ENCODE assay signal across 21 cellular contexts in genomic region chr6:112560651-112561050, GRCh38.
DNase-seq lines count a peak whose midpoint lies in the region; ATAC-seq and TF ChIP-seq lines count a peak whose summit lies in the region.
"Had no signal": no experiment of that assay in that cellular context is flagged by ENCODE, and none has a peak within 500 bp of the region (broad histone marks: within the 10 kb centered on the region; RNA-seq: fewer than 3 reads in every experiment).

No MANE protein-coding gene starts in this region.

- no peaks in the 10 kb centered on the region for H3K27me3 ChIP-seq in hepatocyte
- H3K27me3 ChIP-seq: body of pancreas, Peyer's patch, tibial artery had no signal

- no peak overlapping the region for H3K4me2 ChIP-seq in hepatocyte

- H3K9me2 ChIP-seq in hepatocyte (replicated peaks; ENCODE audit: insufficient read depth), result no peaks in the 10 kb centered on the region

- no peaks in the 10 kb centered on the region for H3K36me3 ChIP-seq in hepatocyte (replicated peaks; ENCODE audit: insufficient read depth, low read depth)
- H3K36me3 ChIP-seq: Peyer's patch, tibial artery had no signal

- ATAC-seq in GM21390 (IDR thresholded peaks at IDR 0.05; ENCODE audit: unreplicated experiment) (no peak), HG03108 (IDR thresholded peaks at IDR 0.05; ENCODE audit: unreplicated experiment) (no peak), HG03378 (IDR thresholded peaks at IDR 0.05; ENCODE audit: unreplicated experiment) (no peak)
- ATAC-seq: body of pancreas, left cardiac atrium, T-helper 17 cell had no signal

- no peak overlapping the region for H3K27ac ChIP-seq in hepatocyte
- H3K27ac ChIP-seq: body of pancreas, GM23248, Peyer's patch, tibial artery had no signal

- H3K4me1 ChIP-seq in hepatocyte (ENCODE audit: insufficient read depth), result peaks cover 12% of the 10 kb centered on the region
- H3K4me1 ChIP-seq: body of pancreas, Peyer's patch had no signal

- TF ChIP-seq CTCF in LNCaP clone FGC (IDR thresholded peaks at IDR 0.05; ENCODE audit: control insufficient read depth, extremely low read depth, insufficient read depth) (no peak), hepatocyte (IDR thresholded peaks at IDR 0.05; ENCODE audit: poor library complexity) (peak; percentile 7)

- H4K20me1 ChIP-seq in hepatocyte (ENCODE audit: insufficient read depth, poor library complexity, severe bottlenecking), result no peaks in the 10 kb centered on the region

- DNase-seq in DMS53 (lab: John Stamatoyannopoulos, UW) (peak; percentile 1), DMS53 treated with DMSO at 0.1 percent for 48 hours (lab: John Stamatoyannopoulos, UW; ENCODE audit: unreplicated experiment) (no peak), LNCaP clone FGC (ENCODE audit: low read depth) (peak; percentile 3), SK-N-DZ (ENCODE audit: low spot score) (peak; percentile 18), hepatocyte (ENCODE audit: low spot score) (no peak)
- DNase-seq: 8988T; activated CD4-positive, alpha-beta T cell treated with anti-CD3 and anti-CD28 coated beads, Interleukin-2, amount 10 ng/mL, durations not matched to agents 7 days and 5 days; activated naive CD4-positive, alpha-beta T cell treated with anti-CD3 and anti-CD28 coated beads, Interleukin-2, amount 50 U/mL, for 16 hours; C1 segment of cervical spinal cord; GM23248; left cardiac atrium; MM.1S; NCI-H345; Peyer's patch; small intestine; T-helper 17 cell; tibial artery had no signal

- H3K79me2 ChIP-seq in hepatocyte, result no peaks in the 10 kb centered on the region

- 80% methylated on average over 2 of the region's 2 CpGs for WGBS in hepatocyte (ENCODE audit: low lambda C conversion rate, missing lambda C conversion rate)

- H2AFZ ChIP-seq in hepatocyte, result no peak overlapping the region
- H2AFZ ChIP-seq: GM23248 had no signal

- H3K9me3 ChIP-seq in hepatocyte (ENCODE audit: low read depth), result no peaks in the 10 kb centered on the region
- H3K9me3 ChIP-seq: body of pancreas, Peyer's patch, tibial artery had no signal

- no peak overlapping the region for H3K4me3 ChIP-seq in LNCaP clone FGC (ENCODE audit: low read depth, low read length)
- no peak overlapping the region for H3K4me3 ChIP-seq in hepatocyte
- H3K4me3 ChIP-seq: body of pancreas, GM23248, Peyer's patch, tibial artery had no signal

Comparison
In these comparisons a context has a peak if more than half of its experiments do, and no peak if none do; other contexts are left out.
1. DNase-seq: peak in DMS53 (single experiment), LNCaP clone FGC (single experiment) and SK-N-DZ (single experiment); none in DMS53 treated with DMSO at 0.1 percent for 48 hours (single experiment) and hepatocyte (single experiment).